Comparison of ENCODE assay signal across 9 cellular contexts in the genomic region with DNA sequence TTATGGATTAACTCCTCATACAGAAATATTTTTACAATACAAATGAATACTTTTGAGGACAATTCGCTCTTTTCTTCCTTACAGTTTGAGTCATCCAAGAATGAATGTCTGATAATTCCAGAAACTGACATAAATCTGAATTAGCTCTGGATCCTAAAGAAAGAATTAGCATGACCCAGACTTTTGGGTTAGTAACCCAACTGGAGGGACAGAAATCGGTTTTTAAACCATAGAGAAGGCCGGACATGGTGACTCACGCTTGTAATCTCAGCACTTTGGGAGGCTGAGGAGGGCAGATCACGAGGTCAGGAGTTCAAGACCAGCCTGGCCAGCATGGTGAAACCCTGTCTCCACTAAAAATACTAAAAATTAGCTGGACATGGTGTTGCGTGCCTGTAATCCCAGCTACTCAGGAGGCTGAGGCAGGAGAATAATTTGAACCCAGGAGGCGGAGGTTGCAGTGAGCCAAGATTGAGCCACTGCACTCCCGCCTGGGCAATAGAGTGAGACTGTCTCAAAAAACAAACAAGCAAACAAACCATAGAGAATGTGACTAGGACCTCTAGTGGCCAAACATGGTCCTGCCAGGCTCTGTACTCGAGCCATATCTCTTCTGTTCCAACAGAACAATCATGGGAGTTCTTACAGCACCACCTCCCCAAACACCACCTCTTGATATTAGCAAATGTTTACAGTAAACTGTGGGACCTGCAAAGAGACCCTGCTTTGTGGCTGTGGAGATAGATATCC. TPM values are rescaled to one million over a fixed set of nuclear protein-coding genes. Genes with fewer than 3 reads are reported as not detected.
DNase-seq lines count a peak whose midpoint lies in the region; ATAC-seq and TF ChIP-seq lines count a peak whose summit lies in the region.
"Had no signal": no experiment of that assay in that cellular context is flagged by ENCODE, and none has a peak within 500 bp of the region (broad histone marks: within the 10 kb centered on the region; RNA-seq: fewer than 3 reads in every experiment).

No MANE protein-coding gene starts in this region.

- in situ Hi-C loops in KBM-7 (cut with MboI; ENCODE audit: low pct_unique_long_range_greater_than_20kb, low sequenced_read_pairs), result no loop called here

- H3K4me3 ChIP-seq in cardiac muscle cell, result no peak overlapping the region
- no peak overlapping the region for H3K4me3 ChIP-seq in endodermal cell (ENCODE audit: low read length)
- no peak overlapping the region for H3K4me3 ChIP-seq in upper lobe of left lung

- DNase-seq in cardiac muscle cell (ENCODE audit: low read depth in 1 of 2, low spot score in 1 of 2) (no peak), Right ventricle myocardium inferior (ENCODE audit: missing footprints) (no peak), KBM-7 (peak; percentile 32), endodermal cell (peak; percentile 80), upper lobe of left lung (peak in 1 of 2 donors; percentile 36), natural killer cell (no peak)
- no peak for DNase-seq in activated CD8-positive, alpha-beta memory T cell treated with anti-CD3 and anti-CD28 coated beads, Interleukin-2, amount 50 U/mL, for 4 hours
- DNase-seq in activated CD8-positive, alpha-beta memory T cell treated with anti-CD3 and anti-CD28 coated beads, Interleukin-2, amount 10 ng/mL, durations not matched to agents 7 days and 5 days, result no peak

- TF ChIP-seq CTCF in cardiac muscle cell (IDR thresholded peaks at IDR 0.05; ENCODE audit: low read depth, low read length), result peak; percentile 21
- peak; percentile 77 for TF ChIP-seq CTCF in endodermal cell (conservative IDR thresholded peaks at IDR 0.05)
- peak in 4 of 6 experiments; percentile 22 to 41 (median 34) for TF ChIP-seq CTCF in upper lobe of left lung (IDR thresholded peaks at IDR 0.05)
- no peak for TF ChIP-seq CTCF in natural killer cell (IDR thresholded peaks at IDR 0.05)

- TF ChIP-seq EP300 in upper lobe of left lung (IDR thresholded peaks at IDR 0.05), result no peak

- ATAC-seq in Right ventricle myocardium inferior, result no peak
- ATAC-seq in upper lobe of left lung (ENCODE audit: low FRiP score in 2 of 2), result no peak
- ATAC-seq in activated CD8-positive, alpha-beta memory T cell treated with anti-CD3 and anti-CD28 coated beads, Interleukin-2, amount 10 ng/mL, durations not matched to agents 7 days and 5 days, result no peak
- no peak for ATAC-seq in natural killer cell

- H3K9ac ChIP-seq in endodermal cell (ENCODE audit: extremely low read depth, low read length, poor library complexity, severe bottlenecking), result no peak overlapping the region

- intact Hi-C loops in Right ventricle myocardium inferior (cut with DNase I) (no loop called here), natural killer cell (cut with micrococcal nuclease) (no loop called here)

- H3K27ac ChIP-seq in cardiac muscle cell (no peak overlapping the region), endodermal cell (ENCODE audit: low read depth, low read length) (no peak overlapping the region), upper lobe of left lung (peak overlapping the region; percentile 5 to 74 (median 48))

- H3K9me3 ChIP-seq in cardiac muscle cell (ENCODE audit: low read depth) (no peaks in the 10 kb centered on the region), endodermal cell (ENCODE audit: control insufficient read depth, low read length) (no peaks in the 10 kb centered on the region), upper lobe of left lung (no peaks in the 10 kb centered on the region)

- H3K4me3 Mint-ChIP-seq in endodermal cell (no peak overlapping the region), natural killer cell (no peak overlapping the region)
- H3K4me3 Mint-ChIP-seq in activated CD8-positive, alpha-beta memory T cell treated with anti-CD3 and anti-CD28 coated beads, Interleukin-2, amount 10 ng/mL, durations not matched to agents 7 days and 5 days, result no peak overlapping the region

- H3K27ac Mint-ChIP-seq in endodermal cell, result no peak overlapping the region
- no peak overlapping the region for H3K27ac Mint-ChIP-seq in activated CD8-positive, alpha-beta memory T cell treated with anti-CD3 and anti-CD28 coated beads, Interleukin-2, amount 10 ng/mL, durations not matched to agents 7 days and 5 days
- no peak overlapping the region for H3K27ac Mint-ChIP-seq in natural killer cell

- 83 to 90% methylated on average over 7 to 9 of the region's 9 CpGs for WGBS in endodermal cell (ENCODE audit: insufficient coverage in 1 of 2, insufficient read length in 1 of 2), 2 experiments
- WGBS in upper lobe of left lung, 2 donors, result 84 to 91% methylated on average over 9 of the region's 9 CpGs

- no peaks in the 10 kb centered on the region for H3K36me3 Mint-ChIP-seq in endodermal cell (ENCODE audit: low read depth)
- H3K36me3 Mint-ChIP-seq in activated CD8-positive, alpha-beta memory T cell treated with anti-CD3 and anti-CD28 coated beads, Interleukin-2, amount 10 ng/mL, durations not matched to agents 7 days and 5 days, result no peaks in the 10 kb centered on the region
- H3K36me3 Mint-ChIP-seq in natural killer cell, result no peaks in the 10 kb centered on the region

- H3K4me1 Mint-ChIP-seq in endodermal cell, result peaks cover 21% of the 10 kb centered on the region
- no peaks in the 10 kb centered on the region for H3K4me1 Mint-ChIP-seq in activated CD8-positive, alpha-beta memory T cell treated with anti-CD3 and anti-CD28 coated beads, Interleukin-2, amount 10 ng/mL, durations not matched to agents 7 days and 5 days
- no peaks in the 10 kb centered on the region for H3K4me1 Mint-ChIP-seq in natural killer cell

- no peak for TF ChIP-seq POLR2A in upper lobe of left lung (IDR thresholded peaks at IDR 0.05)

- CTCF ChIA-PET in activated CD8-positive, alpha-beta memory T cell treated with anti-CD3 and anti-CD28 coated beads, Interleukin-2, amount 10 ng/mL, durations not matched to agents 7 days and 5 days (lab: Charles Lee), result no interaction called here

- H3K9me3 Mint-ChIP-seq in endodermal cell (no peaks in the 10 kb centered on the region), natural killer cell (peaks cover 5 to 8% of the 10 kb centered on the region in 2 donors)
- peaks cover 4% of the 10 kb centered on the region for H3K9me3 Mint-ChIP-seq in activated CD8-positive, alpha-beta memory T cell treated with anti-CD3 and anti-CD28 coated beads, Interleukin-2, amount 10 ng/mL, durations not matched to agents 7 days and 5 days (ENCODE audit: low read depth)

- H3K36me3 ChIP-seq in cardiac muscle cell, result no peaks in the 10 kb centered on the region
- H3K36me3 ChIP-seq in endodermal cell (ENCODE audit: control insufficient read depth, insufficient read depth, low read length), result no peaks in the 10 kb centered on the region
- peaks cover 0 to 2% (median 0%) of the 10 kb centered on the region in 4 donors for H3K36me3 ChIP-seq in upper lobe of left lung

- H3K27me3 ChIP-seq in cardiac muscle cell (no peaks in the 10 kb centered on the region), endodermal cell (ENCODE audit: control insufficient read depth, insufficient read depth, low read length, poor library complexity, severe bottlenecking) (no peaks in the 10 kb centered on the region), upper lobe of left lung (no peaks in the 10 kb centered on the region)

- H3K4me1 ChIP-seq in cardiac muscle cell (ENCODE audit: low read depth), result no peaks in the 10 kb centered on the region
- no peaks in the 10 kb centered on the region for H3K4me1 ChIP-seq in endodermal cell (ENCODE audit: control insufficient read depth, insufficient read depth, low read length)
- H3K4me1 ChIP-seq in upper lobe of left lung, result peaks cover 13 to 36% (median 18%) of the 10 kb centered on the region in 4 donors

- H3K27me3 Mint-ChIP-seq in endodermal cell (ENCODE audit: insufficient read depth) (no peaks in the 10 kb centered on the region), natural killer cell (ENCODE audit: low read depth in 2 of 2) (no peaks in the 10 kb centered on the region)
- H3K27me3 Mint-ChIP-seq in activated CD8-positive, alpha-beta memory T cell treated with anti-CD3 and anti-CD28 coated beads, Interleukin-2, amount 10 ng/mL, durations not matched to agents 7 days and 5 days, result no peaks in the 10 kb centered on the region

RNA-seq across cellular contexts. Expression of a gene that starts 44.8 kb away (rescaled TPM):
- 0.67 and 0.86 TPM in 2 replicates for total RNA-seq in cardiac muscle cell
- polyA plus RNA-seq in cardiac muscle cell, result 0.61 and 1.5 TPM in 2 replicates
- total RNA-seq in Right ventricle myocardium inferior, result 1.9 TPM
- total RNA-seq in endodermal cell, result 1 to 10 TPM in 1 of 2 donors, under 1 TPM in 1; 0.24 to 1.3 TPM
- 0.85 TPM for polyA plus RNA-seq in endodermal cell (2013, experiment 1 of 2)
- polyA plus RNA-seq in endodermal cell (2013, experiment 2 of 2), result 0.58 TPM
- 10 to 100 TPM; 25.4 to 59.7 (median 33.6) TPM for total RNA-seq in upper lobe of left lung
- not detected for total RNA-seq in activated CD8-positive, alpha-beta memory T cell treated with anti-CD3 and anti-CD28 coated beads, Interleukin-2, amount 10 ng/mL, durations not matched to agents 7 days and 5 days
- total RNA-seq in natural killer cell, result not detected
- total RNA-seq: activated CD8-positive, alpha-beta memory T cell treated with anti-CD3 and anti-CD28 coated beads for 36 hours had no signal

Comparison
In these comparisons a context has a peak if more than half of its experiments do, and no peak if none do; other contexts are left out.
1. DNase-seq: peak in KBM-7 (single experiment) and endodermal cell (single experiment); none in cardiac muscle cell (0 of 2), Right ventricle myocardium inferior (single experiment), activated CD8-positive, alpha-beta memory T cell treated with anti-CD3 and anti-CD28 coated beads, Interleukin-2, amount 50 U/mL, for 4 hours (single experiment), activated CD8-positive, alpha-beta memory T cell treated with anti-CD3 and anti-CD28 coated beads, Interleukin-2, amount 10 ng/mL, durations not matched to agents 7 days and 5 days (single experiment) and natural killer cell (single experiment).
2. H3K27ac ChIP-seq: peak in upper lobe of left lung (4 of 4); none in cardiac muscle cell (single experiment) and endodermal cell (single experiment).